ENCODE assay signal across 2 cellular contexts in the genomic region with DNA sequence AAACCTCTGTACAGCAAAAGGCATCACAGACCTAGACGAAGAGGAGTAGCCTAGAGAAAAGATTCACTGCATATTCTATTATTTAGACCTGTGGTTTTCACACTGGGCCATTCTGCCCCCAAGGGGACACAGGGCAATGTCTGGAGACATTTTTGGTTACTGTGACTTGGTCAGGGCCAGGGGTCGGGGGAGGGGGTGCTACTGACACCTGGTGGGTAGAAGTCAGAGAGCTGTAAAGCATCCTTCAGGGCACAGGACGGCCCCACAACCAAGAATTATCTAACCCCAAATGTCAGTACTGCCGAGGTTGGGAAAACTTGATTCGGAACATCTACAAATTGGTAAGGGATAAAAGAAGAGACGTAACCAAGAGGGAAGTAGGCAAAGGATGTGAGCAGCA.
TF ChIP-seq lines count a peak whose summit lies in the region.

No MANE protein-coding gene starts in this region.

TF ChIP-seq in HCT116, 20 proteins besides CTCF, POLR2A, EP300 and RAD21:
- TF ChIP-seq FOSL1 (IDR thresholded peaks at IDR 0.05; ENCODE audit: low read depth): no peak
- TF ChIP-seq, protein P1, sequence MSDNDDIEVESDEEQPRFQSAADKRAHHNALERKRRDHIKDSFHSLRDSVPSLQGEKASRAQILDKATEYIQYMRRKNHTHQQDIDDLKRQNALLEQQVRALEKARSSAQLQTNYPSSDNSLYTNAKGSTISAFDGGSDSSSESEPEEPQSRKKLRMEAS (IDR thresholded peaks at IDR 0.05): no peak

TF ChIP-seq in H1, 55 proteins besides CTCF, POLR2A, EP300 and RAD21:
- TF ChIP-seq YY1 (IDR thresholded peaks at IDR 0.05; ENCODE audit: low read depth, low read length): no peak
- no peak for TF ChIP-seq SIRT6 (IDR thresholded peaks at IDR 0.05; ENCODE audit: low read length)
- TF ChIP-seq CEBPB (IDR thresholded peaks at IDR 0.05; ENCODE audit: low read depth, low read length): no peak
- no peak for TF ChIP-seq EZH2 (IDR thresholded peaks at IDR 0.05; ENCODE audit: low read depth, low read length, severe bottlenecking)
- no peak for TF ChIP-seq GTF2F1 (IDR thresholded peaks at IDR 0.05; ENCODE audit: borderline replicate concordance, low read depth, low read length)
- no peak for TF ChIP-seq TEAD4 (IDR thresholded peaks at IDR 0.05; ENCODE audit: low read depth, low read length)
- TF ChIP-seq CHD1 (IDR thresholded peaks at IDR 0.05; ENCODE audit: low read depth, low read length): no peak
- no peak for TF ChIP-seq ZNF274 (IDR thresholded peaks at IDR 0.05; ENCODE audit: borderline replicate concordance, extremely low read depth, low read length)
- TF ChIP-seq BRCA1 (IDR thresholded peaks at IDR 0.05; ENCODE audit: low read depth, low read length): no peak
- TF ChIP-seq ASH2L (IDR thresholded peaks at IDR 0.05; ENCODE audit: low read length): no peak
- no peak for TF ChIP-seq POU5F1 (IDR thresholded peaks at IDR 0.05; ENCODE audit: low read depth, low read length)
- TF ChIP-seq RXRA (IDR thresholded peaks at IDR 0.05; ENCODE audit: insufficient read depth, low read depth, low read length): no peak
- no peak for TF ChIP-seq NANOG (IDR thresholded peaks at IDR 0.05; ENCODE audit: insufficient read depth, low read depth, low read length, poor library complexity, severe bottlenecking)
- TF ChIP-seq EGR1 (IDR thresholded peaks at IDR 0.05; ENCODE audit: borderline replicate concordance, low read depth, low read length): no peak
- no peak for TF ChIP-seq JUN (IDR thresholded peaks at IDR 0.05; ENCODE audit: low read depth, low read length)
- no peak for TF ChIP-seq GABPA (IDR thresholded peaks at IDR 0.05; ENCODE audit: borderline replicate concordance, insufficient read depth, low read length)
- TF ChIP-seq SUZ12 (IDR thresholded peaks at IDR 0.05; ENCODE audit: low read length): no peak
- TF ChIP-seq, protein P2, sequence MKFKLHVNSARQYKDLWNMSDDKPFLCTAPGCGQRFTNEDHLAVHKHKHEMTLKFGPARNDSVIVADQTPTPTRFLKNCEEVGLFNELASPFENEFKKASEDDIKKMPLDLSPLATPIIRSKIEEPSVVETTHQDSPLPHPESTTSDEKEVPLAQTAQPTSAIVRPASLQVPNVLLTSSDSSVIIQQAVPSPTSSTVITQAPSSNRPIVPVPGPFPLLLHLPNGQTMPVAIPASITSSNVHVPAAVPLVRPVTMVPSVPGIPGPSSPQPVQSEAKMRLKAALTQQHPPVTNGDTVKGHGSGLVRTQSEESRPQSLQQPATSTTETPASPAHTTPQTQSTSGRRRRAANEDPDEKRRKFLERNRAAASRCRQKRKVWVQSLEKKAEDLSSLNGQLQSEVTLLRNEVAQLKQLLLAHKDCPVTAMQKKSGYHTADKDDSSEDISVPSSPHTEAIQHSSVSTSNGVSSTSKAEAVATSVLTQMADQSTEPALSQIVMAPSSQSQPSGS (IDR thresholded peaks at IDR 0.05; ENCODE audit: low read length): no peak
- no peak for TF ChIP-seq RBBP5 (IDR thresholded peaks at IDR 0.05; ENCODE audit: borderline replicate concordance, low read depth, low read length)
- no peak for TF ChIP-seq NRF1 (IDR thresholded peaks at IDR 0.05; ENCODE audit: low read depth, low read length)
TF ChIP-seq in H1: peak in this region for 0.
